Comparison of ENCODE assay signal across 14 cellular contexts in the genomic region with DNA sequence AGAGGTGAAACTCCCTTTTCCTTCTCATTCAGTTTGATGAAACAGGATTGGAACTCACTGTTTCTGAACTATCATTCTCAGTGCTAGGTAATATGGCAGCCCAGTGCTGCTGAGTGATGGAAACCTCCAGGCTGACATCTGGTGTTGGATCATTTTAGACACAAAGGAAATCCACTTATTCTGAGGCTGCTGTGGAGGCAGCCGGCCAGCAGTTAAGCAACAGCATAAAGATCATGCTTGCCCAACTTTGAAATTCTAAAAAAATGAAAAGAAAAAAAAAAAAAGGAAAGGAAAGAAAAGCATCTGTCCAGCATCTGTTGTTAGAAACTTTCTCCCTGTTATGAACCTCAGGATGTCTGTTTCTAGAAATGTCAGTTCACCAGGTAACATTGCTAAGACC.
DNase-seq lines count a peak whose midpoint lies in the region; ATAC-seq and TF ChIP-seq lines count a peak whose summit lies in the region.
"Had no signal": no experiment of that assay in that cellular context is flagged by ENCODE, and none has a peak within 500 bp of the region (broad histone marks: within the 10 kb centered on the region; RNA-seq: fewer than 3 reads in every experiment).

No MANE protein-coding gene starts in this region.

- peak; percentile 23 for TF ChIP-seq CTCF in choroid plexus epithelial cell (conservative IDR thresholded peaks at IDR 0.05; ENCODE audit: low read depth, low read length)
- TF ChIP-seq CTCF in tibial artery (IDR thresholded peaks at IDR 0.05): no peak

- H3K27ac ChIP-seq in tibial artery: peak overlapping the region in 1 of 2 donors; percentile 44
- H3K27ac ChIP-seq: 22Rv1 had no signal

- H3K27me3 ChIP-seq in tibial artery: no peaks in the 10 kb centered on the region

- H3K4me3 ChIP-seq in choroid plexus epithelial cell (ENCODE audit: low read depth, low read length) (no peak overlapping the region), tibial artery (no peak overlapping the region)

- intact Hi-C loops in tibial artery (cut with DNase I; ENCODE audit: low total_unique reads): no loop called here

- peaks cover 0 to 45% (median 5%) of the 10 kb centered on the region in 4 donors for H3K4me1 ChIP-seq in tibial artery

- H3K9me3 ChIP-seq in tibial artery: no peaks in the 10 kb centered on the region

- peak; percentile 43 for DNase-seq in DMS 273 (lab: John Stamatoyannopoulos, UW; ENCODE audit: unreplicated experiment)
- DNase-seq in DMS 273 treated with DMSO at 0.1 percent for 48 hours (lab: John Stamatoyannopoulos, UW): no peak
- peak; percentile 91 for DNase-seq in choroid plexus epithelial cell (ENCODE audit: low read depth)
- DNase-seq in iris pigment epithelial cell (ENCODE audit: low read depth): peak; percentile 91
- DNase-seq in tibial artery: peak; percentile 64 to 78
- DNase-seq in HUDEP-2 (lab: John Stamatoyannopoulos, UW; ENCODE audit: unreplicated experiment in 76 of 76): no peak
- DNase-seq in DMS153 (lab: John Stamatoyannopoulos, UW): no peak
- DNase-seq: cerebellar nuclear complex; natural killer cell; NCI-H1436; stimulated activated naive CD4-positive, alpha-beta T cell treated with Interleukin-2 at 50 U/mL for 16 hours had no signal

- ATAC-seq in HG03521 (IDR thresholded peaks at IDR 0.05; ENCODE audit: unreplicated experiment): no peak
- ATAC-seq: HCT116, natural killer cell had no signal

- H3K36me3 ChIP-seq in tibial artery: no peaks in the 10 kb centered on the region

Comparison
In these comparisons a context has a peak if more than half of its experiments do, and no peak if none do; other contexts are left out.
1. DNase-seq: peak in DMS 273 (single experiment), choroid plexus epithelial cell (single experiment), iris pigment epithelial cell (single experiment) and tibial artery (2 of 2); none in DMS 273 treated with DMSO at 0.1 percent for 48 hours (single experiment), HUDEP-2 (0 of 76) and DMS153 (single experiment).